21 cellular contexts compared by ENCODE assay signal in the genomic region with DNA sequence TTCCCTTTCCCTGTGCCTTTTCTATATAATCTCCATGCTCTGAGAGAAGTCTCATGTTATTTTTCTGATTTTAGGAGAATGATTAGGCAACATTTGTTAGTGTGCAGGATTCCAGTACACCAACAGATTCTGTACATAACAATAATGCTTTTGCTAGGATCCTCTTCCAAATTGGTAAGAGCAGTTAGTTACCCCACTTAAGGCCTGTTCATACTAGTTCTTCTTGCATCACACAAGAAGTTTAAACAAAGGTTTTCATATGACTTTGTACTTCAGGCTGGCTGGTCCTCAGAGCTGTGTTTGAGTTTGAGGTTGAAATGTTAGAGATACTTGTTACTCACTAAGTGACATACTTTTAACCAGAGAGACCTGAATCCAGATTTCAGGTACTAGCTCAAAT.
A peak's percentile ranks its signal among the peaks of the same experiment; 100 is the strongest.
DNase-seq lines count a peak whose midpoint lies in the region; ATAC-seq, FAIRE-seq and TF ChIP-seq lines count a peak whose summit lies in the region.
"Had no signal": no experiment of that assay in that cellular context is flagged by ENCODE, and none has a peak within 500 bp of the region (broad histone marks: within the 10 kb centered on the region; RNA-seq: fewer than 3 reads in every experiment).

No MANE protein-coding gene starts in this region.

- no peak overlapping the region for H3K27ac ChIP-seq in mammary epithelial cell (ENCODE audit: insufficient read depth, low read depth, low read length)
- H3K27ac ChIP-seq in smooth muscle cell (ENCODE audit: low read depth) = no peak overlapping the region
- H3K27ac ChIP-seq: 22Rv1, A549, BLaER1, HL-60 had no signal

- H3K27me3 ChIP-seq in mammary epithelial cell (ENCODE audit: insufficient read depth, low read length) (no peaks in the 10 kb centered on the region), bronchial epithelial cell (ENCODE audit: control insufficient read depth, insufficient read depth, low read length) (no peaks in the 10 kb centered on the region), smooth muscle cell (ENCODE audit: low read depth) (no peaks in the 10 kb centered on the region)
- H3K27me3 ChIP-seq: BLaER1 had no signal

- no peaks in the 10 kb centered on the region for H3K27me3 Mint-ChIP-seq in MCF 10A (ENCODE audit: insufficient read depth, unreplicated experiment)
- H3K27me3 Mint-ChIP-seq: CD4-positive, alpha-beta memory T cell had no signal

- POLR2A ChIA-PET in MCF 10A (lab: Yijun Ruan, JAX) = interaction anchor here (0.6 kb wide), 1 partner anchor 335 kb away, joined by 3 read pairs; no protein-coding TSS in a partner anchor

- TF ChIP-seq CTCF in MCF 10A (IDR thresholded peaks at IDR 0.05; ENCODE audit: unreplicated experiment) (no peak), mammary epithelial cell (conservative IDR thresholded peaks at IDR 0.05 in 1 of 2, IDR thresholded peaks at IDR 0.05 in 1 of 2; ENCODE audit: extremely low read depth in 1 of 2, insufficient read depth in 1 of 2, low read depth in 1 of 2, low read length in 2 of 2) (no peak), bronchial epithelial cell (IDR thresholded peaks at IDR 0.05; ENCODE audit: insufficient read depth, low read length, severe bottlenecking) (no peak), smooth muscle cell (IDR thresholded peaks at IDR 0.05; ENCODE audit: borderline replicate concordance, insufficient read depth, poor library complexity, severe bottlenecking) (no peak)

- H3K4me3 Mint-ChIP-seq in MCF 10A (ENCODE audit: unreplicated experiment) = no peak overlapping the region
- H3K4me3 Mint-ChIP-seq: CD14-positive monocyte; CD4-positive, alpha-beta memory T cell; GM23338; HFFc6 had no signal

- no peak for FAIRE-seq in bronchial epithelial cell (lab: Jason Lieb, UNC)
- FAIRE-seq: A549 had no signal

- no peak for ATAC-seq in GM21737 (IDR thresholded peaks at IDR 0.05; ENCODE audit: unreplicated experiment)
- ATAC-seq: A549, GM23338, HCT116 had no signal

- H3K27ac Mint-ChIP-seq in MCF 10A (ENCODE audit: low read depth, unreplicated experiment) = peak overlapping the region; percentile 7
- H3K27ac Mint-ChIP-seq: CD14-positive monocyte; CD4-positive, alpha-beta memory T cell; GM23338; HFFc6 had no signal

- H3K4me2 ChIP-seq in mammary epithelial cell (ENCODE audit: insufficient read depth, low read depth, low read length) (no peak overlapping the region), smooth muscle cell (no peak overlapping the region)
- H3K4me2 ChIP-seq: A549, BLaER1, GM23338 had no signal

- CTCF ChIA-PET in MCF 10A (lab: Yijun Ruan, JAX) = no interaction called here
- CTCF ChIA-PET in mammary epithelial cell (lab: Charles Lee; ENCODE audit: low non-redundant PET) = no interaction called here

- BruUV-seq in MCF 10A (replicated peaks; lab: Mats Ljungman, UMichigan) (no TSS peak), mammary epithelial cell (replicated peaks; lab: Mats Ljungman, UMichigan) (no TSS peak)

- peaks cover 9% of the 10 kb centered on the region for H3K9me3 Mint-ChIP-seq in MCF 10A (ENCODE audit: unreplicated experiment)

- DNase-seq in MCF 10A (ENCODE audit: unreplicated experiment) = peak; percentile 25
- no peak for DNase-seq in mammary epithelial cell
- peak; percentile 88 for DNase-seq in bronchial epithelial cell (ENCODE audit: low read depth)
- peak; percentile 54 for DNase-seq in fibroblast of peridontal ligament (ENCODE audit: extremely low read depth)
- DNase-seq in smooth muscle cell (lab: John Stamatoyannopoulos, UW; ENCODE audit: unreplicated experiment) = no peak
- DNase-seq in NCI-H524 treated with DMSO at 0.1 percent for 48 hours (lab: John Stamatoyannopoulos, UW) = no peak
- DNase-seq in DMS153 treated with DMSO at 0.1 percent for 48 hours (lab: John Stamatoyannopoulos, UW; ENCODE audit: unreplicated experiment) = no peak
- DNase-seq: CD4-positive, alpha-beta memory T cell; DMS153; DMS79 treated with DMSO at 0.1 percent for 48 hours; GF-D8; H7; HFFc6 had no signal

- H4K20me1 ChIP-seq in mammary epithelial cell (ENCODE audit: insufficient read depth, low read length) = no peaks in the 10 kb centered on the region
- H4K20me1 ChIP-seq in smooth muscle cell (ENCODE audit: low read depth) = no peaks in the 10 kb centered on the region
- H4K20me1 ChIP-seq: BLaER1 had no signal

- H3K9me3 ChIP-seq in mammary epithelial cell (replicated peaks; ENCODE audit: insufficient read depth, low read length) (no peaks in the 10 kb centered on the region), smooth muscle cell (replicated peaks; ENCODE audit: low read depth) (peaks cover 2% of the 10 kb centered on the region)
- H3K9me3 ChIP-seq: BLaER1 had no signal

- H3K36me3 ChIP-seq in mammary epithelial cell (ENCODE audit: insufficient read depth, low read length) = no peaks in the 10 kb centered on the region
- H3K36me3 ChIP-seq in bronchial epithelial cell (ENCODE audit: control insufficient read depth, insufficient read depth, low read length) = no peaks in the 10 kb centered on the region
- no peaks in the 10 kb centered on the region for H3K36me3 ChIP-seq in smooth muscle cell (ENCODE audit: low read depth)
- H3K36me3 ChIP-seq: BLaER1 had no signal

- dilution Hi-C loops in mammary epithelial cell (cut with HindIII; ENCODE audit: low sequenced_read_pairs) = no loop called here

- peaks cover 51% of the 10 kb centered on the region for H3K4me1 Mint-ChIP-seq in MCF 10A (ENCODE audit: insufficient read depth, unreplicated experiment)
- H3K4me1 Mint-ChIP-seq: CD14-positive monocyte; CD4-positive, alpha-beta memory T cell; GM23338 had no signal

- H3K36me3 Mint-ChIP-seq in MCF 10A (ENCODE audit: insufficient read depth, unreplicated experiment) = no peaks in the 10 kb centered on the region
- H3K36me3 Mint-ChIP-seq: CD14-positive monocyte; CD4-positive, alpha-beta memory T cell had no signal

- no peaks in the 10 kb centered on the region for H3F3A ChIP-seq in smooth muscle cell (ENCODE audit: low read depth)

- H3K79me2 ChIP-seq in mammary epithelial cell (ENCODE audit: insufficient read depth, low read length) (no peaks in the 10 kb centered on the region), smooth muscle cell (ENCODE audit: low read depth) (no peaks in the 10 kb centered on the region)

- in situ Hi-C loops in mammary epithelial cell (cut with MboI; ENCODE audit: low sequenced_read_pairs in 2 of 2) = no loop called here

- H3K4me1 ChIP-seq in mammary epithelial cell (ENCODE audit: insufficient read depth, low read length) (no peaks in the 10 kb centered on the region), smooth muscle cell (ENCODE audit: low read depth) (peaks cover 3% of the 10 kb centered on the region)
- H3K4me1 ChIP-seq: A549, BLaER1 had no signal

- intact Hi-C loops in MCF 10A (cut with micrococcal nuclease) (no loop called here), mammary epithelial cell (cut with micrococcal nuclease) (no loop called here)

- H3K9ac ChIP-seq in mammary epithelial cell (ENCODE audit: insufficient read depth, low read length) = no peak overlapping the region
- no peak overlapping the region for H3K9ac ChIP-seq in smooth muscle cell (ENCODE audit: low read depth)
- H3K9ac ChIP-seq: BLaER1 had no signal

- H3K4me3 ChIP-seq in mammary epithelial cell (replicated peaks in 1 of 3; ENCODE audit: insufficient read depth in 1 of 3, low read depth in 2 of 3, low read length in 3 of 3) = no peak overlapping the region
- no peak overlapping the region for H3K4me3 ChIP-seq in bronchial epithelial cell (ENCODE audit: low read depth, low read length)
- H3K4me3 ChIP-seq in smooth muscle cell = no peak overlapping the region
- H3K4me3 ChIP-seq: A549, BLaER1, GM23338 had no signal

- H2AFZ ChIP-seq in mammary epithelial cell (ENCODE audit: low read depth, low read length) = no peak overlapping the region
- peak overlapping the region; percentile 24 for H2AFZ ChIP-seq in smooth muscle cell (ENCODE audit: low read depth)
- H2AFZ ChIP-seq: GM23338 had no signal

Comparison
In these comparisons a context has a peak if more than half of its experiments do, and no peak if none do; other contexts are left out.
1. DNase-seq: peak in MCF 10A (single experiment), bronchial epithelial cell (single experiment) and fibroblast of peridontal ligament (single experiment); none in mammary epithelial cell (single experiment), smooth muscle cell (single experiment), NCI-H524 treated with DMSO at 0.1 percent for 48 hours (single experiment) and DMS153 treated with DMSO at 0.1 percent for 48 hours (single experiment).